Comparison of ENCODE assay signal across 8 cellular contexts in genomic region chr1:156740679-156741612, GRCh38. TPM values are rescaled to one million over a fixed set of nuclear protein-coding genes. Genes with fewer than 3 reads are reported as not detected.
A peak's percentile ranks its signal among the peaks of the same experiment; 100 is the strongest.
DNase-seq lines count a peak whose midpoint lies in the region; ATAC-seq, FAIRE-seq and TF ChIP-seq lines count a peak whose summit lies in the region.

MRPL24 (minus strand) TSS chr1:156741088; CDS start chr1:156738704, 2,384 bp downstream.

- intact Hi-C loops in adrenal gland (cut with DNase I) (no loop called here), cardiac septum (cut with DNase I) (loop anchor here (1.0 kb wide), 1 partner anchor 26 kb away; the partner anchor contains the start of gene PRCC), transverse colon (cut with DNase I; ENCODE audit: low total_unique reads) (no loop called here)

- peaks cover 4% of the 10 kb centered on the region for H3K79me2 ChIP-seq in trophoblast cell (ENCODE audit: control insufficient read depth, insufficient read depth, low read length, poor library complexity)

- peaks cover 6 to 18% of the 10 kb centered on the region in 2 donors for H3K4me1 ChIP-seq in adrenal gland (replicated peaks in 1 of 2)
- H3K4me1 ChIP-seq in trophoblast cell (ENCODE audit: control insufficient read depth in 1 of 2, insufficient read depth in 2 of 2, low read length in 2 of 2), result peaks cover 10% of the 10 kb centered on the region in 2 experiments
- H3K4me1 ChIP-seq in transverse colon, result peaks cover 12 to 27% (median 15%) of the 10 kb centered on the region in 4 donors

- TF ChIP-seq EP300 in transverse colon (IDR thresholded peaks at IDR 0.05; ENCODE audit: low read depth), result no peak

- peak; percentile 99 for FAIRE-seq in GM12892 (lab: Jason Lieb, UNC)

- no peak within 1 kb of the TSS for H2BK12ac ChIP-seq in trophoblast cell (ENCODE audit: low read length)

- peak within 1 kb of the TSS in 4 of 5 donors; percentile 72 to 88 (median 84) for H3K27ac ChIP-seq in adrenal gland
- peak within 1 kb of the TSS; percentile 59 for H3K27ac ChIP-seq in trophoblast cell (ENCODE audit: low read depth, low read length)
- peak within 1 kb of the TSS; percentile 76 to 89 (median 85) for H3K27ac ChIP-seq in transverse colon

- peak; percentile 78 for TF ChIP-seq POLR2A in GM12892 (IDR thresholded peaks at IDR 0.05; ENCODE audit: low read depth, low read length)
- peak; percentile 23 to 40 for TF ChIP-seq POLR2A in adrenal gland (IDR thresholded peaks at IDR 0.05)
- TF ChIP-seq POLR2A in transverse colon (IDR thresholded peaks at IDR 0.05), result peak; percentile 46

- peak in 1 of 6 experiments; percentile 13 for TF ChIP-seq CTCF in adrenal gland (IDR thresholded peaks at IDR 0.05)
- TF ChIP-seq CTCF in transverse colon (IDR thresholded peaks at IDR 0.05), result no peak

- H3K4ac ChIP-seq in trophoblast cell (ENCODE audit: low read depth, low read length), result peak within 1 kb of the TSS; percentile 42

- H3K36me3 ChIP-seq in adrenal gland (replicated peaks in 1 of 2) (peaks cover 0 to 34% of the 10 kb centered on the region in 2 donors), trophoblast cell (ENCODE audit: control insufficient read depth in 1 of 2, insufficient read depth in 2 of 2, low read length in 2 of 2) (peaks cover 38 to 60% of the 10 kb centered on the region in 2 experiments), transverse colon (peaks cover 0 to 17% (median 4%) of the 10 kb centered on the region in 4 donors)

- peak within 1 kb of the TSS; percentile 38 for H4K8ac ChIP-seq in trophoblast cell (ENCODE audit: low read depth, low read length)

- in situ Hi-C loops in transverse colon (cut with MboI; ENCODE audit: low pct_ligation_motif_present in 1 of 4, low pct_unique_long_range_greater_than_20kb in 1 of 4, low sequenced_read_pairs in 3 of 4), result no loop called here

- peak within 1 kb of the TSS; percentile 4 for H2AK5ac ChIP-seq in trophoblast cell (ENCODE audit: low read length)

- H2AFZ ChIP-seq in trophoblast cell (ENCODE audit: insufficient read depth, low read length, poor library complexity), result peak within 1 kb of the TSS; percentile 4

- 1 to 3% (median 2%) methylated on average over 25 to 42 of the region's 42 CpGs for WGBS in adrenal gland, 4 donors
- WGBS in trophoblast cell (ENCODE audit: extremely low coverage, insufficient coverage, insufficient read length), result no CpG with 5 or more reads among the region's 42 CpGs
- whole genome bisulfite sequencing in transverse colon (ENCODE audit: low coverage in 1 of 2), 2 donors, result 0 to 1% methylated on average over 2 to 41 of the region's 42 CpGs

- H3K23ac ChIP-seq in trophoblast cell (ENCODE audit: low read length), result no peak within 1 kb of the TSS

- peak within 1 kb of the TSS; percentile 66 for H3K4me2 ChIP-seq in trophoblast cell (ENCODE audit: low read length)

- no peak within 1 kb of the TSS for H2BK120ac ChIP-seq in trophoblast cell (ENCODE audit: insufficient read depth, low read length, poor library complexity)

- peak within 1 kb of the TSS; percentile 73 for H3K14ac ChIP-seq in trophoblast cell (ENCODE audit: low read length)

- peak within 1 kb of the TSS; percentile 23 for H4K91ac ChIP-seq in trophoblast cell (ENCODE audit: low read depth, low read length)

- H4K12ac ChIP-seq in trophoblast cell (ENCODE audit: low read depth, low read length), result peak within 1 kb of the TSS; percentile 63

- no peaks in the 10 kb centered on the region for H3K9me3 ChIP-seq in adrenal gland (replicated peaks in 1 of 3)
- no peaks in the 10 kb centered on the region for H3K9me3 ChIP-seq in trophoblast cell (ENCODE audit: insufficient read depth, low read depth, low read length)
- no peaks in the 10 kb centered on the region for H3K9me3 ChIP-seq in transverse colon

- peak within 1 kb of the TSS; percentile 81 for H3K9ac ChIP-seq in trophoblast cell (ENCODE audit: low read length)

- H3K79me1 ChIP-seq in trophoblast cell (ENCODE audit: low read length), result peaks cover 4% of the 10 kb centered on the region

- no peak within 1 kb of the TSS for H2BK5ac ChIP-seq in trophoblast cell (ENCODE audit: low read depth, low read length, poor library complexity)

- peak within 1 kb of the TSS; percentile 0 for H3K18ac ChIP-seq in trophoblast cell (ENCODE audit: low read length)

- H3K27me3 ChIP-seq in adrenal gland, result no peaks in the 10 kb centered on the region
- H3K27me3 ChIP-seq in trophoblast cell (ENCODE audit: insufficient read depth, low read length), result no peaks in the 10 kb centered on the region
- no peaks in the 10 kb centered on the region for H3K27me3 ChIP-seq in transverse colon

- peak within 1 kb of the TSS in 3 of 4 donors; percentile 49 to 65 (median 65) for H3K4me3 ChIP-seq in adrenal gland
- H3K4me3 ChIP-seq in trophoblast cell (ENCODE audit: low read depth, low read length), result peak within 1 kb of the TSS; percentile 81
- H3K4me3 ChIP-seq in transverse colon, result peak within 1 kb of the TSS; percentile 24 to 90 (median 61)

- DNase-seq in GM12892 (ENCODE audit: insufficient read length) (peak; percentile 89), NCI-H146 (lab: John Stamatoyannopoulos, UW) (peak; percentile 99), T-helper 1 cell (peak; percentile 93 to 99 (median 95)), adrenal gland (peak; percentile 97 to 100 (median 99)), cardiac septum (ENCODE audit: low spot score) (peak; percentile 99), trophoblast cell (peak; percentile 99 to 100), transverse colon (peak; percentile 98)

- ATAC-seq in HG02852 (IDR thresholded peaks at IDR 0.05; ENCODE audit: unreplicated experiment), result peak; percentile 81

RNA-seq across cellular contexts. Expression of gene MRPL24, which starts in this region (rescaled TPM):
- polyA plus RNA-seq in GM12892 (2012; ENCODE audit: missing spikeins), result 129 TPM
- 100 to 1,000 TPM in 4 of 8 donors, 10 to 100 TPM in 4; 46.7 to 140 (median 91.4) TPM for total RNA-seq in adrenal gland
- 100 to 1,000 TPM; 154 to 294 (median 239) TPM for polyA plus RNA-seq in adrenal gland
- total RNA-seq in cardiac septum, result 66.1 TPM
- polyA plus RNA-seq in trophoblast cell (2013), result 40.5 and 40.7 TPM in 2 replicates
- 10 to 100 TPM in 3 of 4 donors, 1 to 10 TPM in 1; 6.8 to 44.9 (median 37.1) TPM for total RNA-seq in transverse colon

Comparison
In these comparisons a context has a peak if more than half of its experiments do, and no peak if none do; other contexts are left out.
1. Peak in every context shown above with its lines: DNase-seq, ATAC-seq, H3K4me3 ChIP-seq and H3K27ac ChIP-seq.